ENCODE assay signal across 9 cellular contexts in genomic region chr17:8375738-8376259, GRCh38. TPM values are rescaled to one million over a fixed set of nuclear protein-coding genes. Genes with fewer than 3 reads are reported as not detected.
DNase-seq lines count a peak whose midpoint lies in the region; ATAC-seq, FAIRE-seq and TF ChIP-seq lines count a peak whose summit lies in the region.
"Had no signal": no experiment of that assay in that cellular context is flagged by ENCODE, and none has a peak within 500 bp of the region (broad histone marks: within the 10 kb centered on the region; RNA-seq: fewer than 3 reads in every experiment).

No MANE protein-coding gene starts in this region.

- CTCF ChIA-PET in HepG2 (lab: Yijun Ruan, JAX; ENCODE audit: low intra/inter-chr PET ratio, low total read pairs) = no interaction called here

- in situ Hi-C loops in HepG2 (cut with HindIII; ENCODE audit: extremely low pct_ligation_motif_present, low pct_unique_long_range_greater_than_20kb) = no loop called here

- 27% methylated on average over 18 of the region's 18 CpGs for WGBS in HepG2 (ENCODE audit: low lambda C conversion rate)
- WGBS in testis, 2 donors = 6 to 8% methylated on average over 18 of the region's 18 CpGs

- peak; percentile 41 for ATAC-seq in HepG2
- ATAC-seq in GM21529 (IDR thresholded peaks at IDR 0.05; ENCODE audit: unreplicated experiment) = no peak
- ATAC-seq in HG03571 (IDR thresholded peaks at IDR 0.05; ENCODE audit: unreplicated experiment) = no peak
- no peak for ATAC-seq in HG02852 (IDR thresholded peaks at IDR 0.05; ENCODE audit: unreplicated experiment)

- TF ChIP-seq POLR2A in HepG2 (IDR thresholded peaks at IDR 0.05; ENCODE audit: insufficient read depth in 1 of 2, low read depth in 2 of 2, low read length in 2 of 2) (no peak), testis (IDR thresholded peaks at IDR 0.05) (no peak)

- peaks cover 49% of the 10 kb centered on the region for H3K4me1 ChIP-seq in HepG2 (ENCODE audit: insufficient read depth, low read length)
- peaks cover 20% of the 10 kb centered on the region for H3K4me1 ChIP-seq in testis

- intact Hi-C loops in HepG2 (cut with micrococcal nuclease; ENCODE audit: unreplicated experiment) = loop anchor here (5.0 kb wide), 1 partner anchor 153 kb away; no protein-coding TSS in a partner anchor
- intact Hi-C loops in testis (cut with DNase I; ENCODE audit: low total_unique reads) = no loop called here

- peak overlapping the region; percentile 85 for H3K9ac ChIP-seq in HepG2 (ENCODE audit: insufficient read depth, low read depth, low read length)

- no peaks in the 10 kb centered on the region for H3K9me3 ChIP-seq in HepG2 (ENCODE audit: low read length)
- no peaks in the 10 kb centered on the region for H3K9me3 ChIP-seq in testis

- H4K20me1 ChIP-seq in HepG2 (ENCODE audit: insufficient read depth, low read length) = peaks cover 23% of the 10 kb centered on the region

- BruUV-seq in HepG2 (replicated peaks; lab: Mats Ljungman, UMichigan) = no TSS peak

- H3K4me2 ChIP-seq in HepG2 (ENCODE audit: low read depth, low read length) = peak overlapping the region; percentile 93

- no peak for FAIRE-seq in HepG2 (lab: Jason Lieb, UNC)

- H3K27me3 ChIP-seq in GM06990 (replicated peaks; ENCODE audit: control insufficient read depth, insufficient read depth, low read length) = no peaks in the 10 kb centered on the region
- peaks cover 0 to 3% of the 10 kb centered on the region in 2 experiments; a peak in 1 of 5 replicates for H3K27me3 ChIP-seq in HepG2 (ENCODE audit: control insufficient read depth in 1 of 2, insufficient read depth in 2 of 2, low read length in 2 of 2)
- H3K27me3 ChIP-seq in testis = no peaks in the 10 kb centered on the region

- no peak for TF ChIP-seq RAD21 in HepG2 (CRISPR knock-in tag; IDR thresholded peaks at IDR 0.05)

- H2AFZ ChIP-seq in HepG2 (ENCODE audit: low read length) = peak overlapping the region; percentile 71

- TF ChIP-seq EP300 in HepG2 (IDR thresholded peaks at IDR 0.05; ENCODE audit: low read depth in 2 of 2, low read length in 2 of 2) (no peak), HepG2 (CRISPR knock-in tag; IDR thresholded peaks at IDR 0.05; ENCODE audit: borderline replicate concordance) (no peak)

- no peak for TF ChIP-seq CTCF in GM06990 (IDR thresholded peaks at IDR 0.05; ENCODE audit: insufficient read depth, low read length, poor library complexity, severe bottlenecking)
- TF ChIP-seq CTCF in HepG2 (CRISPR knock-in tag; IDR thresholded peaks at IDR 0.05) = no peak
- no peak for TF ChIP-seq CTCF in testis (IDR thresholded peaks at IDR 0.05)

- peak overlapping the region; percentile 97 for H3K27ac ChIP-seq in caudate nucleus (ENCODE audit: low read depth, low read length)
- peak overlapping the region; percentile 75 for H3K27ac ChIP-seq in HepG2 (ENCODE audit: extremely low read length, insufficient read depth, low read length)
- H3K27ac ChIP-seq in testis = peak overlapping the region; percentile 75 to 91

- H3K79me2 ChIP-seq in HepG2 (ENCODE audit: insufficient read depth, low read length) = peaks cover 15% of the 10 kb centered on the region

- DNase-seq in GM06990 (ENCODE audit: extremely low read depth, insufficient read length) (no peak), NCI-H146 (lab: John Stamatoyannopoulos, UW) (peak; percentile 60), caudate nucleus (lab: John Stamatoyannopoulos, UW) (peak in 23 of 61 donors; percentile 14 to 71 (median 42)), HepG2 (ENCODE audit: low spot score) (no peak), testis (no peak)

- POLR2A ChIA-PET in HepG2 (lab: Yijun Ruan, JAX) = interaction anchor here (0.6 to 2.5 kb wide), 7 partner anchors 9 to 203 kb away, joined by 3 to 10 read pairs (median 5); partner anchors contain the start of genes NDEL1 and SLC25A35

- H3K4me3 ChIP-seq in GM06990 (replicated peaks; ENCODE audit: low read depth, low read length) = peak overlapping the region; percentile 80
- H3K4me3 ChIP-seq in HepG2 (replicated peaks in 1 of 3; ENCODE audit: insufficient read depth in 1 of 3, low read depth in 2 of 3, low read length in 3 of 3) = peak overlapping the region; percentile 66 to 85 (median 80)
- peak overlapping the region; percentile 70 to 90 for H3K4me3 ChIP-seq in testis

- H3K36me3 ChIP-seq in GM06990 (ENCODE audit: control insufficient read depth, insufficient read depth, low read length) = peaks cover 13% of the 10 kb centered on the region
- H3K36me3 ChIP-seq in HepG2 (replicated peaks in 1 of 2; ENCODE audit: control insufficient read depth in 1 of 2, insufficient read depth in 2 of 2, low read length in 2 of 2) = peaks cover 9 to 30% of the 10 kb centered on the region in 2 experiments; a peak in 4 of 5 replicates
- H3K36me3 ChIP-seq in testis (ENCODE audit: low read depth, missing control alignments) = no peaks in the 10 kb centered on the region

RNA-seq across cellular contexts. Expression of gene RPL26, which starts 7.2 kb away (rescaled TPM):
- total RNA-seq in HepG2 (2016; rRNA removed; fragmentation: Illumina TruSeq; extraction: Trizol) (2,817 and 3,645 TPM in 2 replicates), testis (1,000 to 10,000 TPM in 1 of 2 donors, 100 to 1,000 TPM in 1; 769 to 1,617 TPM)
- 4,334 and 5,043 TPM in 2 replicates for total RNA-seq in HepG2 (2016; cell fraction: cytosol; rRNA removed; fragmentation: Illumina TruSeq; extraction: Trizol; ENCODE audit: low read depth)
- 2,923 and 3,794 TPM in 2 replicates for total RNA-seq in HepG2 (2016; cell fraction: insoluble cytoplasmic fraction; rRNA removed; fragmentation: Illumina TruSeq; extraction: Trizol)
- total RNA-seq in HepG2 (2016; cell fraction: membrane; rRNA removed; fragmentation: Illumina TruSeq; extraction: Trizol) = 6,387 and 7,049 TPM in 2 replicates
- total RNA-seq in HepG2 (2016; cell fraction: nucleus; rRNA removed; fragmentation: Illumina TruSeq; extraction: Trizol) = 834 and 897 TPM in 2 replicates
- polyA plus RNA-seq in HepG2 (2011; rRNA removed) (3,026 and 3,529 TPM in 2 replicates), testis (ENCODE audit: insufficient read depth, low read depth, low replicate concordance) (1,360 TPM)
- polyA plus RNA-seq in HepG2 (2011; cell fraction: cytosol; rRNA removed) = 2,378 and 3,844 TPM in 2 replicates
- polyA plus RNA-seq in HepG2 (2011; cell fraction: nucleus; rRNA removed) = 542 and 966 TPM in 2 replicates
- polyA plus RNA-seq in HepG2 (2012) = 4,466 and 4,951 TPM in 2 replicates
- polyA plus RNA-seq in HepG2 (2016; cell fraction: cytosol; fragmentation: Illumina TruSeq; extraction: Trizol; ENCODE audit: low read depth) = 4,868 and 4,969 TPM in 2 replicates
- polyA plus RNA-seq in HepG2 (2016; cell fraction: insoluble cytoplasmic fraction; fragmentation: Illumina TruSeq; extraction: Trizol; ENCODE audit: low read depth) = 3,325 and 3,753 TPM in 2 replicates
- polyA plus RNA-seq in HepG2 (2016; cell fraction: membrane; fragmentation: Illumina TruSeq; extraction: Trizol; ENCODE audit: low read depth) = 5,785 and 5,833 TPM in 2 replicates
- 1,493 and 1,589 TPM in 2 replicates for polyA plus RNA-seq in HepG2 (2016; cell fraction: nucleus; fragmentation: Illumina TruSeq; extraction: Trizol; ENCODE audit: insufficient read depth, low read depth)
- polyA minus RNA-seq in HepG2 (2011; rRNA and poly(A)+ RNA removed; ENCODE audit: low replicate concordance) = 260 and 659 TPM in 2 replicates
- 471 and 569 TPM in 2 replicates for polyA minus RNA-seq in HepG2 (2011; cell fraction: cytosol; rRNA and poly(A)+ RNA removed)
- 235 and 442 TPM in 2 replicates for polyA minus RNA-seq in HepG2 (2011; cell fraction: nucleus; rRNA and poly(A)+ RNA removed)

RNA-seq across cellular contexts. Expression of gene RNF222, which starts 21.8 kb away (rescaled TPM):
- not detected in 2 replicates for total RNA-seq in HepG2 (2016; rRNA removed; fragmentation: Illumina TruSeq; extraction: Trizol)
- total RNA-seq in HepG2 (2016; cell fraction: cytosol; rRNA removed; fragmentation: Illumina TruSeq; extraction: Trizol; ENCODE audit: low read depth) = 0.20 and 0.26 TPM in 2 replicates
- total RNA-seq in HepG2 (2016; cell fraction: insoluble cytoplasmic fraction; rRNA removed; fragmentation: Illumina TruSeq; extraction: Trizol) = not detected in 2 replicates
- total RNA-seq in HepG2 (2016; cell fraction: membrane; rRNA removed; fragmentation: Illumina TruSeq; extraction: Trizol) = 0.06 and 0.07 TPM in 2 replicates
- total RNA-seq in HepG2 (2016; cell fraction: nucleus; rRNA removed; fragmentation: Illumina TruSeq; extraction: Trizol) = not detected in 2 replicates
- 0.04 TPM in 1 of 2 replicates, not detected in the other for polyA plus RNA-seq in HepG2 (2011; rRNA removed)
- not detected in 2 replicates for polyA plus RNA-seq in HepG2 (2011; cell fraction: cytosol; rRNA removed)
- polyA plus RNA-seq in HepG2 (2011; cell fraction: nucleus; rRNA removed) = not detected in 2 replicates
- polyA plus RNA-seq in HepG2 (2012) = not detected in 2 replicates
- polyA plus RNA-seq in HepG2 (2016; cell fraction: cytosol; fragmentation: Illumina TruSeq; extraction: Trizol; ENCODE audit: low read depth) = 0.08 and 0.11 TPM in 2 replicates
- polyA plus RNA-seq in HepG2 (2016; cell fraction: insoluble cytoplasmic fraction; fragmentation: Illumina TruSeq; extraction: Trizol; ENCODE audit: low read depth) = not detected in 2 replicates
- not detected in 2 replicates for polyA plus RNA-seq in HepG2 (2016; cell fraction: membrane; fragmentation: Illumina TruSeq; extraction: Trizol; ENCODE audit: low read depth)
- polyA plus RNA-seq in HepG2 (2016; cell fraction: nucleus; fragmentation: Illumina TruSeq; extraction: Trizol; ENCODE audit: insufficient read depth, low read depth) = not detected in 2 replicates
- not detected in 2 replicates for polyA minus RNA-seq in HepG2 (2011; rRNA and poly(A)+ RNA removed; ENCODE audit: low replicate concordance)
- polyA minus RNA-seq in HepG2 (2011; cell fraction: cytosol; rRNA and poly(A)+ RNA removed) = not detected in 2 replicates
- polyA minus RNA-seq in HepG2 (2011; cell fraction: nucleus; rRNA and poly(A)+ RNA removed) = not detected in 2 replicates
- total RNA-seq in testis = under 1 TPM in 1 of 2 donors, not detected in 1; 0.06 TPM
- not detected for polyA plus RNA-seq in testis (ENCODE audit: insufficient read depth, low read depth, low replicate concordance)

RNA-seq across cellular contexts. Expression of gene ODF4, which starts 36.2 kb away (rescaled TPM):
- not detected in 2 replicates for total RNA-seq in HepG2 (2016; rRNA removed; fragmentation: Illumina TruSeq; extraction: Trizol)
- not detected in 2 replicates for total RNA-seq in HepG2 (2016; cell fraction: cytosol; rRNA removed; fragmentation: Illumina TruSeq; extraction: Trizol; ENCODE audit: low read depth)
- total RNA-seq in HepG2 (2016; cell fraction: insoluble cytoplasmic fraction; rRNA removed; fragmentation: Illumina TruSeq; extraction: Trizol) = not detected in 2 replicates
- not detected in 2 replicates for total RNA-seq in HepG2 (2016; cell fraction: membrane; rRNA removed; fragmentation: Illumina TruSeq; extraction: Trizol)
- not detected in 2 replicates for total RNA-seq in HepG2 (2016; cell fraction: nucleus; rRNA removed; fragmentation: Illumina TruSeq; extraction: Trizol)
- not detected in 2 replicates for polyA plus RNA-seq in HepG2 (2011; rRNA removed)
- polyA plus RNA-seq in HepG2 (2011; cell fraction: cytosol; rRNA removed) = not detected in 2 replicates
- not detected in 2 replicates for polyA plus RNA-seq in HepG2 (2011; cell fraction: nucleus; rRNA removed)
- not detected in 2 replicates for polyA plus RNA-seq in HepG2 (2012)
- not detected in 2 replicates for polyA plus RNA-seq in HepG2 (2016; cell fraction: cytosol; fragmentation: Illumina TruSeq; extraction: Trizol; ENCODE audit: low read depth)
- polyA plus RNA-seq in HepG2 (2016; cell fraction: insoluble cytoplasmic fraction; fragmentation: Illumina TruSeq; extraction: Trizol; ENCODE audit: low read depth) = not detected in 2 replicates
- not detected in 2 replicates for polyA plus RNA-seq in HepG2 (2016; cell fraction: membrane; fragmentation: Illumina TruSeq; extraction: Trizol; ENCODE audit: low read depth)
- not detected in 2 replicates for polyA plus RNA-seq in HepG2 (2016; cell fraction: nucleus; fragmentation: Illumina TruSeq; extraction: Trizol; ENCODE audit: insufficient read depth, low read depth)
- polyA minus RNA-seq in HepG2 (2011; rRNA and poly(A)+ RNA removed; ENCODE audit: low replicate concordance) = not detected in 2 replicates
- not detected in 2 replicates for polyA minus RNA-seq in HepG2 (2011; cell fraction: cytosol; rRNA and poly(A)+ RNA removed)
- polyA minus RNA-seq in HepG2 (2011; cell fraction: nucleus; rRNA and poly(A)+ RNA removed) = not detected in 2 replicates
- total RNA-seq in testis = 1 to 10 TPM; 5.3 to 7.7 TPM
- 34.0 TPM for polyA plus RNA-seq in testis (ENCODE audit: insufficient read depth, low read depth, low replicate concordance)
- total RNA-seq: T-helper 2 cell treated with Interferon-gamma antibody and Interleukin-4, amounts not matched to agents 100 ng/mL and 5 ng/mL, for 36 hours had no signal

RNA-seq across cellular contexts. Expression of gene NDEL1, which starts 59.9 kb away (rescaled TPM):
- 47.8 and 59.8 TPM in 2 replicates for total RNA-seq in HepG2 (2016; rRNA removed; fragmentation: Illumina TruSeq; extraction: Trizol)
- total RNA-seq in HepG2 (2016; cell fraction: cytosol; rRNA removed; fragmentation: Illumina TruSeq; extraction: Trizol; ENCODE audit: low read depth) = 23.8 and 26.3 TPM in 2 replicates
- total RNA-seq in HepG2 (2016; cell fraction: insoluble cytoplasmic fraction; rRNA removed; fragmentation: Illumina TruSeq; extraction: Trizol) = 40.4 and 58.0 TPM in 2 replicates
- 38.8 and 39.0 TPM in 2 replicates for total RNA-seq in HepG2 (2016; cell fraction: membrane; rRNA removed; fragmentation: Illumina TruSeq; extraction: Trizol)
- 76.2 and 88.4 TPM in 2 replicates for total RNA-seq in HepG2 (2016; cell fraction: nucleus; rRNA removed; fragmentation: Illumina TruSeq; extraction: Trizol)
- 119 and 153 TPM in 2 replicates for polyA plus RNA-seq in HepG2 (2011; rRNA removed)
- 90.0 and 106 TPM in 2 replicates for polyA plus RNA-seq in HepG2 (2011; cell fraction: cytosol; rRNA removed)
- polyA plus RNA-seq in HepG2 (2011; cell fraction: nucleus; rRNA removed) = 348 and 472 TPM in 2 replicates
- polyA plus RNA-seq in HepG2 (2012) = 71.7 and 87.0 TPM in 2 replicates
- 9.5 and 11.4 TPM in 2 replicates for polyA plus RNA-seq in HepG2 (2016; cell fraction: cytosol; fragmentation: Illumina TruSeq; extraction: Trizol; ENCODE audit: low read depth)
- 50.5 and 54.1 TPM in 2 replicates for polyA plus RNA-seq in HepG2 (2016; cell fraction: insoluble cytoplasmic fraction; fragmentation: Illumina TruSeq; extraction: Trizol; ENCODE audit: low read depth)
- polyA plus RNA-seq in HepG2 (2016; cell fraction: membrane; fragmentation: Illumina TruSeq; extraction: Trizol; ENCODE audit: low read depth) = 25.5 and 26.4 TPM in 2 replicates
- 93.0 and 99.2 TPM in 2 replicates for polyA plus RNA-seq in HepG2 (2016; cell fraction: nucleus; fragmentation: Illumina TruSeq; extraction: Trizol; ENCODE audit: insufficient read depth, low read depth)
- 50.7 and 124 TPM in 2 replicates for polyA minus RNA-seq in HepG2 (2011; rRNA and poly(A)+ RNA removed; ENCODE audit: low replicate concordance)
- polyA minus RNA-seq in HepG2 (2011; cell fraction: cytosol; rRNA and poly(A)+ RNA removed) = 38.6 and 48.1 TPM in 2 replicates
- polyA minus RNA-seq in HepG2 (2011; cell fraction: nucleus; rRNA and poly(A)+ RNA removed) = 217 and 240 TPM in 2 replicates
- 10 to 100 TPM; 73.1 to 85.4 TPM for total RNA-seq in testis
- 51.2 TPM for polyA plus RNA-seq in testis (ENCODE audit: insufficient read depth, low read depth, low replicate concordance)
